Comparison of ENCODE assay signal across 12 cellular contexts in the genomic region with DNA sequence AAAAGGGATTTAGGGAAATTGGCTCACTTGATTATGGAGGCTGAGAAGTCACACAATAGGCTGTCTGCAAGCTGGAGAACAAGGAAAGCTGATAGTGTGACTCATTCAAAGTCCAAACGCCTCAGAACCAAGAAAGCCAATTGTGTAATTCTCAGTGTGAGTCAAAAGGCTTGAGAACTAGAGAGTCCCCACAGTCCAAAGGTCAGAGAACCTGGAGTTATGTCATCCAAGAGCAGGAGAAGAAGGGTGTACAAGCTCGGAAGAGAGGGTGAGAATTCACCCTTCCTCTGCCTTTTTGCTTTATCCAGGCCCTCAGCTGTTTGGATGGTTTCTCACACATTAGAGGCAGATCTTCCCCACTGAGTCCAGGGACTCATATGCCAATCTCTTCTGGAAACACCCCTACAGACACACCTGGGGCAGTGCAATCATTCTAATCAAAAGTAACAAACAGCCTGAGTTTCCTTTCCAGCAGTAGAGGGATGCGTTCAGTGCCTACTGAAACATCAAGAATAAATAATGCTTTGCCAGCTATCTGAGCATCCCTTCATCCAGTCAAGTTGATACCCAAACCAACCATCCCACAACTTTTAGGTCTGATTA.
DNase-seq lines count a peak whose midpoint lies in the region; ATAC-seq, FAIRE-seq and TF ChIP-seq lines count a peak whose summit lies in the region.
"Had no signal": no experiment of that assay in that cellular context is flagged by ENCODE, and none has a peak within 500 bp of the region (broad histone marks: within the 10 kb centered on the region; RNA-seq: fewer than 3 reads in every experiment).

No MANE protein-coding gene starts in this region.

- H3K79me1 ChIP-seq in mesenchymal stem cell (replicated peaks; ENCODE audit: low read length, poor library complexity, severe bottlenecking): no peaks in the 10 kb centered on the region

- BruUV-seq in K562 (replicated peaks; lab: Mats Ljungman, UMichigan): no TSS peak
- BruUV-seq in HepG2 (replicated peaks; lab: Mats Ljungman, UMichigan): no TSS peak

- H3K9ac ChIP-seq in K562 (ENCODE audit: insufficient read depth in 1 of 2, low read depth in 2 of 2, low read length in 2 of 2) (no peak overlapping the region), mesenchymal stem cell (ENCODE audit: low read length) (no peak overlapping the region), HepG2 (ENCODE audit: insufficient read depth, low read depth, low read length) (no peak overlapping the region)

- CTCF ChIA-PET in K562 (lab: Yijun Ruan, JAX; ENCODE audit: low intra/inter-chr PET ratio): no interaction called here
- CTCF ChIA-PET in HepG2 (lab: Yijun Ruan, JAX; ENCODE audit: low intra/inter-chr PET ratio, low total read pairs): no interaction called here

- no peak overlapping the region for H2BK120ac ChIP-seq in mesenchymal stem cell (ENCODE audit: low read depth, low read length)

- H3K4me3 ChIP-seq in K562 (no peak overlapping the region), mesenchymal stem cell (ENCODE audit: insufficient read depth in 1 of 2, low read depth in 1 of 2, low read length in 2 of 2) (no peak overlapping the region), HepG2 (replicated peaks in 1 of 3; ENCODE audit: insufficient read depth in 1 of 3, low read depth in 2 of 3, low read length in 3 of 3) (no peak overlapping the region), suprapubic skin (no peak overlapping the region)
- H3K4me3 ChIP-seq: dorsolateral prefrontal cortex, Peyer's patch had no signal

- no peak overlapping the region for H2AK5ac ChIP-seq in mesenchymal stem cell (ENCODE audit: low read length, severe bottlenecking)

- TF ChIP-seq EP300 in K562 (IDR thresholded peaks at IDR 0.05; ENCODE audit: low read length) (no peak), HepG2 (IDR thresholded peaks at IDR 0.05; ENCODE audit: low read depth in 2 of 2, low read length in 2 of 2) (no peak), HepG2 (CRISPR knock-in tag; IDR thresholded peaks at IDR 0.05; ENCODE audit: borderline replicate concordance) (no peak), suprapubic skin (IDR thresholded peaks at IDR 0.05) (no peak)

- no peak overlapping the region for H2BK5ac ChIP-seq in mesenchymal stem cell (ENCODE audit: low read depth, low read length, poor library complexity, severe bottlenecking)

- POLR2A ChIA-PET in K562 (lab: Yijun Ruan, JAX) (no interaction called here), HepG2 (lab: Yijun Ruan, JAX) (no interaction called here)

- no peak for FAIRE-seq in K562 (lab: Jason Lieb, UNC)
- no peak for FAIRE-seq in HepG2 (lab: Jason Lieb, UNC)

- H2BK12ac ChIP-seq in mesenchymal stem cell (ENCODE audit: low read length in 2 of 2): no peak overlapping the region

- H3K9me3 ChIP-seq in K562 (replicated peaks; ENCODE audit: control insufficient read depth, insufficient read depth, low read depth, low read length) (no peaks in the 10 kb centered on the region), mesenchymal stem cell (ENCODE audit: control insufficient read depth, low read length) (no peaks in the 10 kb centered on the region), HepG2 (ENCODE audit: low read length) (no peaks in the 10 kb centered on the region), suprapubic skin (no peaks in the 10 kb centered on the region)
- H3K9me3 ChIP-seq: Peyer's patch had no signal

- no peak overlapping the region for H3K18ac ChIP-seq in mesenchymal stem cell (ENCODE audit: low read depth in 1 of 2, low read length in 2 of 2)

- H3K4ac ChIP-seq in mesenchymal stem cell (ENCODE audit: low read depth in 1 of 2, low read length in 2 of 2): no peak overlapping the region

- no peak overlapping the region for H2AFZ ChIP-seq in K562 (ENCODE audit: low read depth, low read length)
- no peak overlapping the region for H2AFZ ChIP-seq in mesenchymal stem cell (ENCODE audit: low read depth, low read length)
- H2AFZ ChIP-seq in HepG2 (ENCODE audit: low read length): no peak overlapping the region

- intact Hi-C loops in K562 (cut with micrococcal nuclease) (no loop called here), HepG2 (cut with micrococcal nuclease; ENCODE audit: unreplicated experiment) (no loop called here)

- no peak for TF ChIP-seq RAD21 in K562 (CRISPR knock-in tag; conservative IDR thresholded peaks at IDR 0.05 in 1 of 2, IDR thresholded peaks at IDR 0.05 in 1 of 2)
- no peak for TF ChIP-seq RAD21 in HepG2 (CRISPR knock-in tag; IDR thresholded peaks at IDR 0.05)

- H3K4me2 ChIP-seq in K562 (ENCODE audit: insufficient read depth, low read length) (no peak overlapping the region), mesenchymal stem cell (ENCODE audit: low read length, poor library complexity, severe bottlenecking) (no peak overlapping the region), HepG2 (ENCODE audit: low read depth, low read length) (no peak overlapping the region)

- in situ Hi-C loops in K562 (cut with MboI): no loop called here
- in situ Hi-C loops in HepG2 (cut with HindIII; ENCODE audit: extremely low pct_ligation_motif_present, low pct_unique_long_range_greater_than_20kb): no loop called here

- H3K4me1 ChIP-seq in K562 (replicated peaks in 1 of 2; ENCODE audit: control insufficient read depth in 2 of 2, insufficient read depth in 2 of 2, low read length in 2 of 2): no peaks in the 10 kb centered on the region
- peaks cover 2% of the 10 kb centered on the region for H3K4me1 ChIP-seq in mesenchymal stem cell (ENCODE audit: control insufficient read depth, insufficient read depth, low read depth, low read length)
- no peaks in the 10 kb centered on the region for H3K4me1 ChIP-seq in HepG2 (ENCODE audit: insufficient read depth, low read length)
- H3K4me1 ChIP-seq in suprapubic skin: no peaks in the 10 kb centered on the region
- H3K4me1 ChIP-seq: Peyer's patch had no signal

- H3K27ac ChIP-seq in K562 (ENCODE audit: extremely low read depth, low read depth, low read length) (no peak overlapping the region), mesenchymal stem cell (ENCODE audit: low read length, poor library complexity, severe bottlenecking) (no peak overlapping the region), HepG2 (ENCODE audit: extremely low read length, insufficient read depth, low read length) (no peak overlapping the region), suprapubic skin (no peak overlapping the region)
- H3K27ac ChIP-seq: Peyer's patch had no signal

- ATAC-seq in K562: no peak
- no peak for ATAC-seq in HepG2

- no peaks in the 10 kb centered on the region for H3K9me1 ChIP-seq in K562 (ENCODE audit: control insufficient read depth, insufficient read depth, low read length)

- TF ChIP-seq POLR2A in K562 (conservative IDR thresholded peaks at IDR 0.05) (no peak), HepG2 (IDR thresholded peaks at IDR 0.05; ENCODE audit: insufficient read depth in 1 of 2, low read depth in 2 of 2, low read length in 2 of 2) (no peak), suprapubic skin (IDR thresholded peaks at IDR 0.05) (no peak)

- no peak overlapping the region for H2BK15ac ChIP-seq in mesenchymal stem cell (ENCODE audit: low read depth, poor library complexity, severe bottlenecking)

- no peak overlapping the region for H3K23ac ChIP-seq in mesenchymal stem cell (ENCODE audit: low read length in 2 of 2)

- no peaks in the 10 kb centered on the region for H4K20me1 ChIP-seq in K562 (replicated peaks; ENCODE audit: control insufficient read depth, insufficient read depth, low read length)
- no peaks in the 10 kb centered on the region for H4K20me1 ChIP-seq in HepG2 (ENCODE audit: insufficient read depth, low read length)

- TF ChIP-seq CTCF in K562 (IDR thresholded peaks at IDR 0.05 in 2 of 3, conservative IDR thresholded peaks at IDR 0.05 in 1 of 3; ENCODE audit: insufficient read depth in 2 of 3, low read depth in 1 of 3, low read length in 3 of 3) (no peak), HepG2 (CRISPR knock-in tag; IDR thresholded peaks at IDR 0.05) (no peak), suprapubic skin (IDR thresholded peaks at IDR 0.05) (no peak)

- no peak overlapping the region for H3K14ac ChIP-seq in mesenchymal stem cell (ENCODE audit: low read length in 2 of 2)

- H3K79me2 ChIP-seq in K562 (ENCODE audit: control insufficient read depth, insufficient read depth, low read length): no peaks in the 10 kb centered on the region
- H3K79me2 ChIP-seq in HepG2 (ENCODE audit: insufficient read depth, low read length): no peaks in the 10 kb centered on the region

- no peak overlapping the region for H4K8ac ChIP-seq in mesenchymal stem cell (ENCODE audit: low read length)

- H3K27me3 ChIP-seq in K562 (ENCODE audit: control insufficient read depth in 2 of 2, insufficient read depth in 2 of 2, low read length in 2 of 2): no peaks in the 10 kb centered on the region; a peak in 1 of 5 replicates
- H3K27me3 ChIP-seq in mesenchymal stem cell (ENCODE audit: control insufficient read depth in 1 of 2, insufficient read depth in 1 of 2, low read length in 2 of 2): no peaks in the 10 kb centered on the region
- H3K27me3 ChIP-seq in HepG2 (ENCODE audit: control insufficient read depth in 1 of 2, insufficient read depth in 2 of 2, low read length in 2 of 2): no peaks in the 10 kb centered on the region
- H3K27me3 ChIP-seq in suprapubic skin: no peaks in the 10 kb centered on the region
- H3K27me3 ChIP-seq: dorsolateral prefrontal cortex, Peyer's patch had no signal

- 2% methylated on average over 3 of the region's 3 CpGs for WGBS in K562 (ENCODE audit: insufficient coverage, low coverage, missing lambda C conversion rate)
- WGBS in mesenchymal stem cell: 53% methylated on average over 3 of the region's 3 CpGs
- WGBS in HepG2 (ENCODE audit: low lambda C conversion rate): 0% methylated on average over 3 of the region's 3 CpGs
- WGBS in suprapubic skin: 60% methylated on average over 3 of the region's 3 CpGs

- DNase-seq in DMS53 (lab: John Stamatoyannopoulos, UW) (peak; percentile 65), LHCN-M2 (ENCODE audit: low read depth) (peak; percentile 92), K562 (ENCODE audit: extremely low read depth in 1 of 4, low spot score in 3 of 4) (no peak), mesenchymal stem cell (peak; percentile 56), NCI-H1417 treated with DMSO at 0.1 percent for 48 hours (lab: John Stamatoyannopoulos, UW) (no peak), retina (no peak), HepG2 (ENCODE audit: low spot score) (no peak), suprapubic skin (ENCODE audit: low spot score in 2 of 2) (no peak)
- DNase-seq: dorsolateral prefrontal cortex; GDM1; stimulated activated CD4-positive, alpha-beta T cell treated with anti-CD3 and anti-CD28 coated beads, Interleukin-2, amount 100 ng/mL, for 24 hours had no signal

- H3K36me3 ChIP-seq in K562 (ENCODE audit: control insufficient read depth, insufficient read depth, low read length) (no peaks in the 10 kb centered on the region), mesenchymal stem cell (ENCODE audit: control insufficient read depth in 1 of 2, insufficient read depth in 2 of 2, low read depth in 1 of 2, low read length in 2 of 2) (no peaks in the 10 kb centered on the region), HepG2 (replicated peaks in 1 of 2; ENCODE audit: control insufficient read depth in 1 of 2, insufficient read depth in 2 of 2, low read length in 2 of 2) (no peaks in the 10 kb centered on the region), suprapubic skin (no peaks in the 10 kb centered on the region)
- H3K36me3 ChIP-seq: Peyer's patch had no signal

- H4K91ac ChIP-seq in mesenchymal stem cell (ENCODE audit: low read length): no peak overlapping the region

TF ChIP-seq in HepG2, 621 proteins besides CTCF, POLR2A, EP300 and RAD21 (continues in another document):
- TF ChIP-seq CBFB (CRISPR knock-in tag; IDR thresholded peaks at IDR 0.05): no peak
- no peak for TF ChIP-seq TP53 (CRISPR knock-in tag; conservative IDR thresholded peaks at IDR 0.05)

Comparison
In these comparisons a context has a peak if more than half of its experiments do, and no peak if none do; other contexts are left out.
1. DNase-seq: peak in DMS53 (single experiment), LHCN-M2 (single experiment) and mesenchymal stem cell (single experiment); none in K562 (0 of 4), NCI-H1417 treated with DMSO at 0.1 percent for 48 hours (single experiment), retina (single experiment), HepG2 (single experiment) and suprapubic skin (0 of 2).